ENCODE assay signal across 19 cellular contexts in the genomic region with DNA sequence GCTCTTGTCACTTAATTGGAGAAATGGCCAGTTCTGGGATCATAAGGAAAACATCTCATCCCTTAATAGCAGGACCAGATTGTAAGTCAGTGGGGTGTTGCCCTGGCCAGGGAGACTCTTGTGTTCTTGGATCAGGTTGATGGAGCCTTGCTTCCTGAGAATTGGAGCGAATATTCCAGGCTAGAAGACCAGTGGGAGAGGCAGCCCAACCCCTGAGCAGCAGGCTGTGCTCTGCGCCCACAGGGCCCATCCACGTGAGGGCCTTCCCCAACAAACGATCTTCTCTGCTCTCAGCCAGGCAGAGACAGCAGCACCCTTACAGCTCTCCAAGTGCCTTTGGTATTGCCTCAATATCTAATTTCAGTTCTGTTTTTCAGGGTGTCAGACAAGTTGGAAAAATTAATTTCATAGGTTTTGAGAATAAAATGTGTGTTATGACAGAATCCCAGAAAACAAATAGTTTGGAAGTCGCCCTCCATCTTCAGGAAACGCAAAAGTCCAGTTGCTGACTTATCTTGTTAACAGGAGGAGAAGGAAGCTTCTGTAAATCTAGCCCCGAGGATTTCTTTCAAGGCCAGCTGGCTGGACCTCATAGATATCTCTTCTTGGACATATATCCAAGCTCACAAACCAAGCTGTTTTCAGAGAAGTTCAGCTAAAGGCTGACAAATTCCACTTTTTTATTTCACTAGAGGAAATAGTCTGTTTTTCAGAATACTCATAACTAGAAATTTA.
DNase-seq lines count a peak whose midpoint lies in the region; ATAC-seq and TF ChIP-seq lines count a peak whose summit lies in the region.
"Had no signal": no experiment of that assay in that cellular context is flagged by ENCODE, and none has a peak within 500 bp of the region (broad histone marks: within the 10 kb centered on the region; RNA-seq: fewer than 3 reads in every experiment).

No MANE protein-coding gene starts in this region.

- peak overlapping the region; percentile 98 for H4K5ac ChIP-seq in IMR-90 (ENCODE audit: low read depth, low read length)

- H3K4ac ChIP-seq in IMR-90 (ENCODE audit: low read depth, low read length) = peak overlapping the region; percentile 93

- H3K4me2 ChIP-seq in IMR-90 (ENCODE audit: low read depth, low read length) = no peak overlapping the region

- no peaks in the 10 kb centered on the region for H3K36me3 ChIP-seq in IMR-90 (ENCODE audit: control insufficient read depth, insufficient read depth, low read length)
- no peaks in the 10 kb centered on the region for H3K36me3 ChIP-seq in esophagus squamous epithelium
- no peaks in the 10 kb centered on the region for H3K36me3 ChIP-seq in lung (ENCODE audit: control insufficient read depth in 2 of 2, insufficient read depth in 2 of 2, low read length in 2 of 2)
- H3K36me3 ChIP-seq in stomach smooth muscle (ENCODE audit: control insufficient read depth in 2 of 2, insufficient read depth in 2 of 2, low read length in 2 of 2) = no peaks in the 10 kb centered on the region

- TF ChIP-seq CTCF in IMR-90 (conservative IDR thresholded peaks at IDR 0.05; ENCODE audit: low read depth, low read length) (no peak), esophagus squamous epithelium (IDR thresholded peaks at IDR 0.05) (no peak), lung (IDR thresholded peaks at IDR 0.05; ENCODE audit: control extremely low read depth, extremely low read depth) (no peak)

- H4K20me1 ChIP-seq in IMR-90 (ENCODE audit: insufficient read depth, low read length) = no peaks in the 10 kb centered on the region

- peak overlapping the region; percentile 87 to 92 for H4K8ac ChIP-seq in IMR-90 (ENCODE audit: low read depth in 2 of 2, low read length in 2 of 2)

- in situ Hi-C loops in IMR-90 (cut with MboI; ENCODE audit: low sequenced_read_pairs) = no loop called here

- H3K14ac ChIP-seq in IMR-90 (replicated peaks; ENCODE audit: low read depth, low read length) = peak overlapping the region; percentile 38

- H3K79me1 ChIP-seq in IMR-90 (ENCODE audit: low read depth in 1 of 2, low read length in 2 of 2) = peaks cover 3 to 16% of the 10 kb centered on the region in 2 experiments; a peak in 2 of 4 replicates

- no TSS peak for BruUV-seq in IMR-90 (replicated peaks; lab: Mats Ljungman, UMichigan)

- H2BK15ac ChIP-seq in IMR-90 (ENCODE audit: low read depth, low read length) = peak overlapping the region; percentile 97; the same call in 2 of the 3 replicates

- peak; percentile 21; the same call in 1 of the 2 replicates for ATAC-seq in IMR-90 (ENCODE audit: low read depth)
- ATAC-seq in lung (ENCODE audit: insufficient read depth, low FRiP score) = no peak
- no peak for ATAC-seq in HG03432 (IDR thresholded peaks at IDR 0.05; ENCODE audit: unreplicated experiment)
- ATAC-seq: foreskin keratinocyte; naive thymus-derived CD4-positive, alpha-beta T cell; stimulated activated effector memory CD8-positive, alpha-beta T cell treated with anti-CD3 and anti-CD28 coated beads, Interleukin-12 subunit alpha, Interleukin-12 subunit beta, amount 100 ng/mL, for 72 hours; T-helper 17 cell had no signal

- H3K4me1 ChIP-seq in IMR-90 (ENCODE audit: control insufficient read depth, insufficient read depth, low read length) = peaks cover 17% of the 10 kb centered on the region
- no peaks in the 10 kb centered on the region for H3K4me1 ChIP-seq in esophagus squamous epithelium
- no peaks in the 10 kb centered on the region for H3K4me1 ChIP-seq in lung (ENCODE audit: control insufficient read depth in 2 of 2, insufficient read depth in 2 of 2, low read length in 2 of 2)
- H3K4me1 ChIP-seq in stomach smooth muscle (ENCODE audit: control insufficient read depth, insufficient read depth, low read length) = peaks cover 14% of the 10 kb centered on the region
- H3K4me1 ChIP-seq: foreskin keratinocyte had no signal

- H3K4me3 ChIP-seq in IMR-90 (ENCODE audit: insufficient read depth, low read depth, low read length) (no peak overlapping the region), esophagus squamous epithelium (no peak overlapping the region), lung (no peak overlapping the region), stomach smooth muscle (ENCODE audit: low read length in 2 of 2) (no peak overlapping the region)

- no peak overlapping the region for H2AFZ ChIP-seq in IMR-90 (replicated peaks; ENCODE audit: low read length, poor library complexity)

- H2BK120ac ChIP-seq in IMR-90 (ENCODE audit: low read depth, low read length) = peak overlapping the region; percentile 78

- H3K9me3 ChIP-seq in IMR-90 (ENCODE audit: control insufficient read depth, insufficient read depth, low read length) (no peaks in the 10 kb centered on the region), esophagus squamous epithelium (no peaks in the 10 kb centered on the region), lung (ENCODE audit: control insufficient read depth in 2 of 2, insufficient read depth in 1 of 2, low read length in 1 of 2) (peaks cover 0 to 1% of the 10 kb centered on the region in 2 donors), stomach smooth muscle (ENCODE audit: control insufficient read depth in 2 of 2, low read length in 2 of 2) (no peaks in the 10 kb centered on the region)

- no peak for DNase-seq in IMR-90
- DNase-seq in esophagus squamous epithelium (lab: John Stamatoyannopoulos, UW) = no peak
- DNase-seq in lung (ENCODE audit: low spot score) = peak; percentile 23
- DNase-seq in posterior cingulate gyrus = no peak
- DNase-seq in NCI-H748 treated with DMSO at 0.1 percent for 48 hours (lab: John Stamatoyannopoulos, UW) = no peak
- no peak for DNase-seq in NCI-H226
- DNase-seq: activated B cell treated with CpG ODN at 0.5 μM for 24 hours; CD4-positive, alpha-beta T cell; cerebellar nuclear complex; foreskin keratinocyte; naive thymus-derived CD4-positive, alpha-beta T cell; NCI-H187; NCI-H446 treated with DMSO at 0.1 percent for 48 hours; SHP77; stimulated activated CD4-positive, alpha-beta T cell treated with anti-CD3 and anti-CD28 coated beads, Interleukin-12 subunit alpha, Interleukin-12 subunit beta, amount 100 ng/mL, for 4 hours; T-helper 17 cell had no signal

- H3K56ac ChIP-seq in IMR-90 (ENCODE audit: extremely low read depth, insufficient read depth, low read length) = no peak overlapping the region

- intact Hi-C loops in IMR-90 (cut with micrococcal nuclease) (no loop called here), esophagus squamous epithelium (cut with DNase I) (no loop called here), posterior cingulate gyrus (cut with DNase I) (no loop called here)

- H3K27me3 ChIP-seq in IMR-90 (ENCODE audit: control insufficient read depth, insufficient read depth, low read length) (no peaks in the 10 kb centered on the region), esophagus squamous epithelium (no peaks in the 10 kb centered on the region), lung (ENCODE audit: control insufficient read depth, insufficient read depth) (no peaks in the 10 kb centered on the region), stomach smooth muscle (ENCODE audit: control insufficient read depth in 1 of 2, insufficient read depth in 2 of 2, low read length in 2 of 2) (no peaks in the 10 kb centered on the region)

- H3K9ac ChIP-seq in IMR-90 (ENCODE audit: low read depth, low read length) = no peak overlapping the region
- H3K9ac ChIP-seq in stomach smooth muscle (ENCODE audit: low read length in 2 of 2) = peak overlapping the region in 1 of 2 donors; percentile 32

- no CpG with 5 or more reads among the region's 7 CpGs for WGBS in IMR-90 (ENCODE audit: extremely low coverage in 2 of 2, insufficient read length in 1 of 2), 2 experiments
- WGBS in esophagus squamous epithelium, 2 donors = 55 to 78% methylated on average over 3 to 6 of the region's 7 CpGs
- 76 to 78% methylated on average over 7 of the region's 7 CpGs for WGBS in lung, 2 donors

- peak overlapping the region; percentile 98 for H3K18ac ChIP-seq in IMR-90 (ENCODE audit: low read depth, low read length)

- TF ChIP-seq POLR2A in IMR-90 (IDR thresholded peaks at IDR 0.05; ENCODE audit: low read depth, low read length) = no peak
- TF ChIP-seq POLR2A in esophagus squamous epithelium (IDR thresholded peaks at IDR 0.05) = no peak

- H3K9me1 ChIP-seq in IMR-90 (ENCODE audit: insufficient read depth, low read length) = peaks cover 12% of the 10 kb centered on the region

- no peak overlapping the region for H2BK5ac ChIP-seq in IMR-90 (ENCODE audit: low read depth, low read length, poor library complexity, severe bottlenecking)

- POLR2A ChIA-PET in IMR-90 (lab: Charles Lee; ENCODE audit: unreplicated experiment) = no interaction called here

- no peak for TF ChIP-seq RAD21 in IMR-90 (IDR thresholded peaks at IDR 0.05; ENCODE audit: low read length)

- H4K91ac ChIP-seq in IMR-90 (ENCODE audit: insufficient read depth, low read depth, low read length) = peak overlapping the region; percentile 92

- H2BK20ac ChIP-seq in IMR-90 (ENCODE audit: low read depth, low read length) = peak overlapping the region; percentile 87

- peak overlapping the region; percentile 86; the same call in 1 of the 2 replicates for H2AK5ac ChIP-seq in IMR-90 (ENCODE audit: low read depth, low read length)

- CTCF ChIA-PET in IMR-90 (lab: Yijun Ruan, JAX) = interaction anchor here (0.7 kb wide), 1 partner anchor 18 kb away, joined by 3 read pairs; no protein-coding TSS in a partner anchor

- dilution Hi-C loops in IMR-90 (cut with HindIII; ENCODE audit: low sequenced_read_pairs, unreplicated experiment) = no loop called here

- H3K23ac ChIP-seq in IMR-90 (ENCODE audit: low read depth, low read length) = peak overlapping the region; percentile 35

- H2AK9ac ChIP-seq in IMR-90 (replicated peaks; ENCODE audit: low read depth, low read length, poor library complexity) = peak overlapping the region; percentile 60

- peak overlapping the region; percentile 36; the same call in 1 of the 2 replicates for H3K27ac ChIP-seq in IMR-90 (ENCODE audit: insufficient read depth, low read length)
- peak overlapping the region in 3 of 4 donors; percentile 25 to 74 (median 59) for H3K27ac ChIP-seq in esophagus squamous epithelium
- peak overlapping the region in 1 of 2 donors; percentile 29 for H3K27ac ChIP-seq in lung (ENCODE audit: low read depth in 1 of 2, low read length in 1 of 2)
- peak overlapping the region; percentile 24 for H3K27ac ChIP-seq in stomach smooth muscle (ENCODE audit: low read length)
- H3K27ac ChIP-seq: foreskin keratinocyte had no signal

TF ChIP-seq in IMR-90, 13 proteins besides CTCF, POLR2A, EP300 and RAD21 (continues in another document):
- TF ChIP-seq MXI1 (IDR thresholded peaks at IDR 0.05; ENCODE audit: borderline replicate concordance, low read depth, low read length) = no peak
- no peak for TF ChIP-seq FOS (IDR thresholded peaks at IDR 0.05; ENCODE audit: low read depth, low read length)
- TF ChIP-seq SMC3 (IDR thresholded peaks at IDR 0.05; ENCODE audit: low read depth, low read length) = no peak
- no peak for TF ChIP-seq BHLHE40 (IDR thresholded peaks at IDR 0.05; ENCODE audit: low read depth, low read length)
- TF ChIP-seq CHD1 (IDR thresholded peaks at IDR 0.05; ENCODE audit: low read depth, low read length) = no peak
